In genomic region chr13:46639033-46639981, GRCh38 we compare ENCODE assay signal across 10 cellular contexts.
A peak's percentile ranks its signal among the peaks of the same experiment; 100 is the strongest.
DNase-seq lines count a peak whose midpoint lies in the region; ATAC-seq and TF ChIP-seq lines count a peak whose summit lies in the region.
"Had no signal": no experiment of that assay in that cellular context is flagged by ENCODE, and none has a peak within 500 bp of the region (broad histone marks: within the 10 kb centered on the region; RNA-seq: fewer than 3 reads in every experiment).

No MANE protein-coding gene starts in this region.

- no peaks in the 10 kb centered on the region; the same call in 1 of the 2 replicates for H3K36me3 ChIP-seq in GM06990 (ENCODE audit: control insufficient read depth, insufficient read depth, low read length)

- DNase-seq in GM06990 (ENCODE audit: extremely low read depth, insufficient read length) (peak; percentile 37), glutamatergic neuron (no peak), D341Med (ENCODE audit: low spot score) (no peak), NCI-H510A (lab: John Stamatoyannopoulos, UW) (no peak), putamen (ENCODE audit: low spot score) (no peak), substantia nigra (lab: John Stamatoyannopoulos, UW) (no peak)
- DNase-seq: immature natural killer cell, NCI-H774 had no signal

- H3K4me3 Mint-ChIP-seq in glutamatergic neuron (ENCODE audit: unreplicated experiment) = peak overlapping the region; percentile 41
- H3K4me3 Mint-ChIP-seq: immature natural killer cell had no signal

- peaks cover 13% of the 10 kb centered on the region for H3K9me3 Mint-ChIP-seq in glutamatergic neuron (ENCODE audit: unreplicated experiment)

- H3K27me3 ChIP-seq in GM06990 (replicated peaks; ENCODE audit: control insufficient read depth, insufficient read depth, low read length) = no peaks in the 10 kb centered on the region

- TF ChIP-seq CTCF in GM06990 (IDR thresholded peaks at IDR 0.05; ENCODE audit: insufficient read depth, low read length, poor library complexity, severe bottlenecking) (no peak), glutamatergic neuron (IDR thresholded peaks at IDR 0.05; ENCODE audit: partially characterized antibody, unreplicated experiment) (no peak)

- H3K27ac ChIP-seq in substantia nigra (ENCODE audit: low read depth, low read length, poor library complexity, severe bottlenecking) = no peak overlapping the region

- peak overlapping the region; percentile 33; the same call in 1 of the 2 replicates for H3K4me3 ChIP-seq in GM06990 (replicated peaks; ENCODE audit: low read depth, low read length)

- H3K27me3 Mint-ChIP-seq in glutamatergic neuron (ENCODE audit: unreplicated experiment) = peaks cover 7% of the 10 kb centered on the region

- peak; percentile 91 for ATAC-seq in GM19452 (IDR thresholded peaks at IDR 0.05; ENCODE audit: unreplicated experiment)
- ATAC-seq in HG03159 (IDR thresholded peaks at IDR 0.05; ENCODE audit: unreplicated experiment) = peak; percentile 92

- H3K4me1 Mint-ChIP-seq in glutamatergic neuron (ENCODE audit: low read depth, unreplicated experiment) = peaks cover 65% of the 10 kb centered on the region

- H3K36me3 Mint-ChIP-seq in glutamatergic neuron (ENCODE audit: unreplicated experiment) = peaks cover 9% of the 10 kb centered on the region

- peak overlapping the region; percentile 17 for H3K27ac Mint-ChIP-seq in glutamatergic neuron (ENCODE audit: unreplicated experiment)
